12 cellular contexts compared by ENCODE assay signal in the genomic region with DNA sequence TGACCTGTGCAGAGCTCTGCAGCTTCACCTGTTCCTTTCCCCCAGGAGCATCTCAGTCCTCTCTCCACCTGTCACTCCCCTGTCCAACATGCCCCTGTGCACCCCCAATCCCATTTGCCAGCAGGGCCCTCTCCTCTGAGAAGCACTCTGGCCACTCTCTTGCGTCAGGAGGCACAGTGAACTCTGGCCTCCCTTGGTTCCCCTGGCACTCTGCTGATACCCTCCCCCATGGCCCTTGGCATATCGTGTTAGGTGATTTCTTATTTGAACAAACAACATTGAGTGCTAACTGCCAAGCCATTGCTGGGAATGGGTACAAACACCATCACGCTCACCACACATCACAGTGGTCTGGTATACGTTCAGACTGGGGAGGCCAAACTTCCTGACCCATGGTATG. TPM values are rescaled to one million over a fixed set of nuclear protein-coding genes. Genes with fewer than 3 reads are reported as not detected.
DNase-seq lines count a peak whose midpoint lies in the region; ATAC-seq, FAIRE-seq and TF ChIP-seq lines count a peak whose summit lies in the region.
"Had no signal": no experiment of that assay in that cellular context is flagged by ENCODE, and none has a peak within 500 bp of the region (broad histone marks: within the 10 kb centered on the region; RNA-seq: fewer than 3 reads in every experiment).

No MANE protein-coding gene starts in this region.

- H3K27me3 Mint-ChIP-seq in activated naive CD4-positive, alpha-beta T cell treated with anti-CD3 and anti-CD28 coated beads, Interleukin-2, amount 50 U/mL, for 24 hours: no peaks in the 10 kb centered on the region
- no peaks in the 10 kb centered on the region for H3K27me3 Mint-ChIP-seq in activated naive CD4-positive, alpha-beta T cell treated with anti-CD3 and anti-CD28 coated beads for 36 hours (ENCODE audit: low read depth)
- no peaks in the 10 kb centered on the region for H3K27me3 Mint-ChIP-seq in astrocyte (ENCODE audit: low read depth, unreplicated experiment)
- no peaks in the 10 kb centered on the region for H3K27me3 Mint-ChIP-seq in naive thymus-derived CD4-positive, alpha-beta T cell

- no peaks in the 10 kb centered on the region for H3K79me2 ChIP-seq in astrocyte (ENCODE audit: insufficient read depth, low read length)

- peaks cover 24% of the 10 kb centered on the region for H4K20me1 ChIP-seq in astrocyte (ENCODE audit: insufficient read depth, low read length)

- H2AFZ ChIP-seq in astrocyte (ENCODE audit: low read depth, low read length): no peak overlapping the region

- H3K36me3 Mint-ChIP-seq in activated naive CD4-positive, alpha-beta T cell treated with anti-CD3 and anti-CD28 coated beads, Interleukin-2, amount 50 U/mL, for 24 hours: peaks cover 8% of the 10 kb centered on the region
- H3K36me3 Mint-ChIP-seq in activated naive CD4-positive, alpha-beta T cell treated with anti-CD3 and anti-CD28 coated beads for 36 hours (ENCODE audit: low read depth): peaks cover 30% of the 10 kb centered on the region
- H3K36me3 Mint-ChIP-seq in astrocyte (ENCODE audit: low read depth, unreplicated experiment): peaks cover 23% of the 10 kb centered on the region
- peaks cover 15 to 39% (median 27%) of the 10 kb centered on the region in 5 donors for H3K36me3 Mint-ChIP-seq in naive thymus-derived CD4-positive, alpha-beta T cell

- H3K27me3 ChIP-seq in astrocyte (ENCODE audit: insufficient read depth, low read length) (no peaks in the 10 kb centered on the region), subcutaneous abdominal adipose tissue (ENCODE audit: control insufficient read depth in 5 of 5, insufficient read depth in 4 of 5, low read length in 5 of 5) (no peaks in the 10 kb centered on the region), dorsolateral prefrontal cortex (no peaks in the 10 kb centered on the region)
- H3K27me3 ChIP-seq in naive thymus-derived CD4-positive, alpha-beta T cell (ENCODE audit: control insufficient read depth in 2 of 2, insufficient read depth in 2 of 2, low read length in 2 of 2): no peaks in the 10 kb centered on the region

- CTCF ChIA-PET in activated naive CD4-positive, alpha-beta T cell treated with anti-CD3 and anti-CD28 coated beads for 36 hours (lab: Charles Lee): interaction anchor here (0.6 to 2.0 kb wide), 4 partner anchors 12 to 50 kb away, joined by 3 to 13 read pairs (median 4); no protein-coding TSS in a partner anchor
- CTCF ChIA-PET in naive thymus-derived CD4-positive, alpha-beta T cell (lab: Charles Lee): interaction anchor here (1.1 kb wide), 1 partner anchor 24 kb away, joined by 3 read pairs; no protein-coding TSS in a partner anchor

- H3K9ac ChIP-seq in astrocyte (ENCODE audit: low read length) (no peak overlapping the region), subcutaneous abdominal adipose tissue (ENCODE audit: low read length in 5 of 5) (peak overlapping the region in 4 of 5 donors; percentile 21 to 62 (median 47))

- H3K4me1 ChIP-seq in astrocyte (ENCODE audit: insufficient read depth, low read length): no peaks in the 10 kb centered on the region
- peaks cover 0 to 23% of the 10 kb centered on the region in 2 donors for H3K4me1 ChIP-seq in naive thymus-derived CD4-positive, alpha-beta T cell (ENCODE audit: control insufficient read depth in 2 of 2, insufficient read depth in 2 of 2, low read length in 2 of 2)
- H3K4me1 ChIP-seq in subcutaneous abdominal adipose tissue (ENCODE audit: control insufficient read depth in 5 of 5, insufficient read depth in 5 of 5, low read length in 5 of 5): peaks cover 8 to 79% (median 53%) of the 10 kb centered on the region in 5 donors

- H3K9me3 ChIP-seq in astrocyte (ENCODE audit: insufficient read depth, low read depth, low read length) (no peaks in the 10 kb centered on the region), subcutaneous abdominal adipose tissue (ENCODE audit: control insufficient read depth in 5 of 5, low read length in 5 of 5) (no peaks in the 10 kb centered on the region)
- H3K9me3 ChIP-seq in naive thymus-derived CD4-positive, alpha-beta T cell (ENCODE audit: control insufficient read depth in 2 of 3, low read length in 3 of 3): no peaks in the 10 kb centered on the region
- H3K9me3 ChIP-seq: Caco-2 had no signal

- peak overlapping the region; percentile 92 for H3K27ac Mint-ChIP-seq in activated naive CD4-positive, alpha-beta T cell treated with anti-CD3 and anti-CD28 coated beads, Interleukin-2, amount 50 U/mL, for 24 hours
- no peak overlapping the region for H3K27ac Mint-ChIP-seq in activated naive CD4-positive, alpha-beta T cell treated with anti-CD3 and anti-CD28 coated beads for 36 hours
- H3K27ac Mint-ChIP-seq in astrocyte (ENCODE audit: unreplicated experiment): peak overlapping the region; percentile 10
- peak overlapping the region in 8 of 9 donors; percentile 23 to 78 (median 57) for H3K27ac Mint-ChIP-seq in naive thymus-derived CD4-positive, alpha-beta T cell

- H3K4me3 Mint-ChIP-seq in activated naive CD4-positive, alpha-beta T cell treated with anti-CD3 and anti-CD28 coated beads, Interleukin-2, amount 50 U/mL, for 24 hours: no peak overlapping the region
- H3K4me3 Mint-ChIP-seq in activated naive CD4-positive, alpha-beta T cell treated with anti-CD3 and anti-CD28 coated beads for 36 hours: no peak overlapping the region
- H3K4me3 Mint-ChIP-seq in astrocyte (ENCODE audit: unreplicated experiment): no peak overlapping the region
- no peak overlapping the region for H3K4me3 Mint-ChIP-seq in naive thymus-derived CD4-positive, alpha-beta T cell

- no peak for TF ChIP-seq CTCF in astrocyte (IDR thresholded peaks at IDR 0.05; ENCODE audit: insufficient read depth, low read depth, low read length)
- no peak for TF ChIP-seq CTCF in dorsolateral prefrontal cortex (IDR thresholded peaks at IDR 0.05 in 54 of 56, conservative IDR thresholded peaks at IDR 0.05 in 2 of 56; ENCODE audit: low read depth in 1 of 56, partially characterized antibody in 56 of 56)

- intact Hi-C loops in activated naive CD4-positive, alpha-beta T cell treated with anti-CD3 and anti-CD28 coated beads for 36 hours (cut with micrococcal nuclease): no loop called here
- intact Hi-C loops in naive thymus-derived CD4-positive, alpha-beta T cell (cut with micrococcal nuclease): loop anchor here in 1 of 2 donors (2.0 kb wide), 1 partner anchor 15 kb away; no protein-coding TSS in a partner anchor
- intact Hi-C loops in dorsolateral prefrontal cortex (cut with DNase I): no loop called here

- FAIRE-seq in astrocyte (lab: Jason Lieb, UNC): no peak

- no peaks in the 10 kb centered on the region for H3K9me3 Mint-ChIP-seq in activated naive CD4-positive, alpha-beta T cell treated with anti-CD3 and anti-CD28 coated beads, Interleukin-2, amount 50 U/mL, for 24 hours
- H3K9me3 Mint-ChIP-seq in activated naive CD4-positive, alpha-beta T cell treated with anti-CD3 and anti-CD28 coated beads for 36 hours: no peaks in the 10 kb centered on the region
- no peaks in the 10 kb centered on the region for H3K9me3 Mint-ChIP-seq in astrocyte (ENCODE audit: unreplicated experiment)
- no peaks in the 10 kb centered on the region for H3K9me3 Mint-ChIP-seq in naive thymus-derived CD4-positive, alpha-beta T cell

- H3K27ac ChIP-seq in astrocyte (ENCODE audit: low read depth, low read length) (no peak overlapping the region), subcutaneous abdominal adipose tissue (ENCODE audit: low read depth, low read length) (peak overlapping the region; percentile 90), dorsolateral prefrontal cortex (peak overlapping the region in 1 of 59 donors; percentile 11)
- H3K27ac ChIP-seq in naive thymus-derived CD4-positive, alpha-beta T cell (ENCODE audit: low read depth, low read length): peak overlapping the region; percentile 39

- H3K36me3 ChIP-seq in astrocyte (ENCODE audit: insufficient read depth, low read length) (peaks cover 28% of the 10 kb centered on the region), subcutaneous abdominal adipose tissue (ENCODE audit: control insufficient read depth in 5 of 5, insufficient read depth in 5 of 5, low read length in 5 of 5) (peaks cover 0 to 71% (median 53%) of the 10 kb centered on the region in 5 donors)
- H3K36me3 ChIP-seq in naive thymus-derived CD4-positive, alpha-beta T cell (ENCODE audit: control insufficient read depth in 2 of 3, insufficient read depth in 3 of 3, low read length in 3 of 3): peaks cover 33 to 68% (median 39%) of the 10 kb centered on the region in 3 experiments

- POLR2A ChIA-PET in naive thymus-derived CD4-positive, alpha-beta T cell (lab: Charles Lee): no interaction called here

- H3K4me2 ChIP-seq in astrocyte (ENCODE audit: low read length): no peak overlapping the region

- DNase-seq in activated naive CD4-positive, alpha-beta T cell treated with anti-CD3 and anti-CD28 coated beads for 36 hours: no peak
- no peak for DNase-seq in astrocyte (ENCODE audit: low read depth)
- no peak for DNase-seq in naive thymus-derived CD4-positive, alpha-beta T cell
- DNase-seq in GOT3 (lab: John Stamatoyannopoulos, UW): no peak
- DNase-seq in inferior parietal cortex (ENCODE audit: extremely low spot score): no peak
- no peak for DNase-seq in dorsolateral prefrontal cortex
- DNase-seq: Caco-2, GDM1, islet precursor cell had no signal

- ATAC-seq in naive thymus-derived CD4-positive, alpha-beta T cell: no peak
- ATAC-seq: SK-N-SH treated with all-trans-retinoic acid at 6 μM for 48 hours had no signal

- H3K4me3 ChIP-seq in astrocyte (ENCODE audit: insufficient read depth, low read depth, low read length) (no peak overlapping the region), subcutaneous abdominal adipose tissue (ENCODE audit: low read depth in 1 of 5, low read length in 5 of 5) (no peak overlapping the region), dorsolateral prefrontal cortex (no peak overlapping the region)
- no peak overlapping the region for H3K4me3 ChIP-seq in naive thymus-derived CD4-positive, alpha-beta T cell (ENCODE audit: low read length)

- peaks cover 38% of the 10 kb centered on the region for H3K4me1 Mint-ChIP-seq in activated naive CD4-positive, alpha-beta T cell treated with anti-CD3 and anti-CD28 coated beads, Interleukin-2, amount 50 U/mL, for 24 hours
- peaks cover 29% of the 10 kb centered on the region for H3K4me1 Mint-ChIP-seq in activated naive CD4-positive, alpha-beta T cell treated with anti-CD3 and anti-CD28 coated beads for 36 hours (ENCODE audit: low read depth)
- H3K4me1 Mint-ChIP-seq in astrocyte (ENCODE audit: low read depth, unreplicated experiment): peaks cover 7% of the 10 kb centered on the region
- peaks cover 30 to 55% (median 41%) of the 10 kb centered on the region in 7 donors for H3K4me1 Mint-ChIP-seq in naive thymus-derived CD4-positive, alpha-beta T cell

RNA-seq across cellular contexts. Expression of a gene that starts 20.9 kb away (rescaled TPM):
- 100 to 1,000 TPM; 238 to 263 TPM for total RNA-seq in activated naive CD4-positive, alpha-beta T cell treated with anti-CD3 and anti-CD28 coated beads for 36 hours
- 98.5 and 119 TPM in 2 replicates for total RNA-seq in astrocyte
- 100 to 1,000 TPM; 124 to 234 (median 131) TPM for total RNA-seq in naive thymus-derived CD4-positive, alpha-beta T cell
- polyA plus RNA-seq in naive thymus-derived CD4-positive, alpha-beta T cell: 10 to 100 TPM; 28.9 to 45.2 TPM
- total RNA-seq in dorsolateral prefrontal cortex: 10 to 100 TPM; 39.3 to 76.8 (median 57.4) TPM

RNA-seq across cellular contexts. Expression of a gene that starts 55.8 kb away (rescaled TPM):
- total RNA-seq in activated naive CD4-positive, alpha-beta T cell treated with anti-CD3 and anti-CD28 coated beads for 36 hours: 100 to 1,000 TPM; 272 to 284 TPM
- 320 and 349 TPM in 2 replicates for total RNA-seq in astrocyte
- 100 to 1,000 TPM; 212 to 512 (median 272) TPM for total RNA-seq in naive thymus-derived CD4-positive, alpha-beta T cell
- polyA plus RNA-seq in naive thymus-derived CD4-positive, alpha-beta T cell: 100 to 1,000 TPM; 272 to 295 TPM
- 100 to 1,000 TPM in 119 of 120 experiments, 10 to 100 TPM in 1; 98.9 to 428 (median 291) TPM for total RNA-seq in dorsolateral prefrontal cortex
